In genomic region chr19:15466851-15467733, GRCh38 we compare ENCODE assay signal across 9 cellular contexts. TPM values are rescaled to one million over a fixed set of nuclear protein-coding genes. Genes with fewer than 3 reads are reported as not detected.
DNase-seq lines count a peak whose midpoint lies in the region; ATAC-seq and TF ChIP-seq lines count a peak whose summit lies in the region.
"Had no signal": no experiment of that assay in that cellular context is flagged by ENCODE, and none has a peak within 500 bp of the region (broad histone marks: within the 10 kb centered on the region; RNA-seq: fewer than 3 reads in every experiment).

No MANE protein-coding gene starts in this region.

- CTCF ChIA-PET in HCT116 (lab: Charles Lee), result no interaction called here
- CTCF ChIA-PET in Panc1 (lab: Charles Lee), result no interaction called here

- peak overlapping the region; percentile 14 for H3K4me3 Mint-ChIP-seq in activated naive CD8-positive, alpha-beta T cell treated with anti-CD3 and anti-CD28 coated beads for 36 hours

- peaks cover 56% of the 10 kb centered on the region for H3K4me1 Mint-ChIP-seq in activated naive CD8-positive, alpha-beta T cell treated with anti-CD3 and anti-CD28 coated beads for 36 hours

- peaks cover 4% of the 10 kb centered on the region for H3K27me3 Mint-ChIP-seq in activated naive CD8-positive, alpha-beta T cell treated with anti-CD3 and anti-CD28 coated beads for 36 hours

- peak overlapping the region; percentile 87 for H3K27ac Mint-ChIP-seq in activated naive CD8-positive, alpha-beta T cell treated with anti-CD3 and anti-CD28 coated beads for 36 hours

- TF ChIP-seq CTCF in GM06990 (IDR thresholded peaks at IDR 0.05; ENCODE audit: insufficient read depth, low read length, poor library complexity, severe bottlenecking) (no peak), HCT116 (IDR thresholded peaks at IDR 0.05 in 2 of 3, conservative IDR thresholded peaks at IDR 0.05 in 1 of 3; ENCODE audit: borderline replicate concordance in 1 of 3, insufficient read depth in 1 of 3, low read depth in 2 of 3, low read length in 2 of 3) (no peak), Panc1 (IDR thresholded peaks at IDR 0.05) (no peak)

- no peak overlapping the region for H3K9ac ChIP-seq in HCT116 (ENCODE audit: low read length)

- ATAC-seq in HCT116, result no peak
- peak; percentile 66; the same call in 1 of the 2 replicates for ATAC-seq in Panc1

- intact Hi-C loops in HCT116 (cut with micrococcal nuclease), result no loop called here
- intact Hi-C loops in Panc1 (cut with micrococcal nuclease; ENCODE audit: unreplicated experiment), result no loop called here

- H3K27me3 ChIP-seq in GM06990 (replicated peaks; ENCODE audit: control insufficient read depth, insufficient read depth, low read length) (no peaks in the 10 kb centered on the region), HCT116 (ENCODE audit: insufficient read depth, low read length) (no peaks in the 10 kb centered on the region), Panc1 (ENCODE audit: control insufficient read depth, insufficient read depth, low read length) (no peaks in the 10 kb centered on the region), SJCRH30 (no peaks in the 10 kb centered on the region)

- H3K4me3 ChIP-seq in GM06990 (replicated peaks; ENCODE audit: low read depth, low read length), result no peak overlapping the region
- H3K4me3 ChIP-seq in HCT116 (replicated peaks in 1 of 2; ENCODE audit: low read depth in 1 of 2, low read length in 2 of 2), result no peak overlapping the region
- H3K4me3 ChIP-seq in Panc1 (ENCODE audit: low read depth in 2 of 2, low read length in 2 of 2), result no peak overlapping the region
- no peak overlapping the region for H3K4me3 ChIP-seq in SJCRH30

- H3K4me2 ChIP-seq in HCT116 (ENCODE audit: low read length), result peak overlapping the region; percentile 19

- no peak overlapping the region for H2AFZ ChIP-seq in HCT116 (ENCODE audit: low read depth, low read length, poor library complexity, severe bottlenecking)

- no peaks in the 10 kb centered on the region for H3K9me2 ChIP-seq in HCT116 (ENCODE audit: insufficient read depth)

- no peak for TF ChIP-seq POLR2A in HCT116 (IDR thresholded peaks at IDR 0.05; ENCODE audit: borderline replicate concordance, extremely low read depth, insufficient read depth, insufficient read length)

- DNase-seq in GM06990 (ENCODE audit: extremely low read depth, insufficient read length) (peak; percentile 87), HCT116 (ENCODE audit: low read depth, low spot score) (no peak), Panc1 (ENCODE audit: low read depth, low spot score) (no peak), SJCRH30 (no peak), dedifferentiated amniotic fluid mesenchymal stem cell (ENCODE audit: extremely low spot score) (no peak), cerebellum (ENCODE audit: low spot score) (no peak)
- peak; percentile 51 for DNase-seq in activated naive CD8-positive, alpha-beta T cell treated with anti-CD3 and anti-CD28 coated beads for 36 hours
- peak in 2 of 3 donors; percentile 42 to 44 for DNase-seq in stimulated activated CD4-positive, alpha-beta T cell treated with anti-CD3 and anti-CD28 coated beads, TNF-alpha, amount 100 ng/mL, for 1 hour (ENCODE audit: low read depth in 3 of 3, low spot score in 1 of 3)

- BruUV-seq in HCT116 (replicated peaks; lab: Mats Ljungman, UMichigan) (no TSS peak), Panc1 (replicated peaks; lab: Mats Ljungman, UMichigan) (no TSS peak)

- POLR2A ChIA-PET in HCT116 (lab: Charles Lee) (interaction anchor here (0.6 kb wide), 1 partner anchor 76 kb away, joined by 3 read pairs; no protein-coding TSS in a partner anchor), Panc1 (lab: Charles Lee) (no interaction called here)

- no peaks in the 10 kb centered on the region for H3K79me2 ChIP-seq in HCT116 (ENCODE audit: insufficient read depth, low read length)

- peaks cover 0 to 7% of the 10 kb centered on the region in 2 experiments; a peak in 2 of 4 replicates for H3K4me1 ChIP-seq in HCT116 (ENCODE audit: control insufficient read depth in 1 of 2, insufficient read depth in 2 of 2, low read length in 2 of 2)
- H3K4me1 ChIP-seq in Panc1 (ENCODE audit: control insufficient read depth, insufficient read depth, low read length), result no peaks in the 10 kb centered on the region
- H3K4me1 ChIP-seq in SJCRH30, result peaks cover 4% of the 10 kb centered on the region; the same call in 1 of the 2 replicates

- in situ Hi-C loops in Panc1 (cut with HindIII; ENCODE audit: low pct_unique_long_range_greater_than_20kb, low sequenced_read_pairs), result no loop called here

- no peaks in the 10 kb centered on the region for H4K20me1 ChIP-seq in HCT116 (ENCODE audit: insufficient read depth)

- no peaks in the 10 kb centered on the region for H3K9me3 ChIP-seq in HCT116 (ENCODE audit: control insufficient read depth in 1 of 2, insufficient read depth in 1 of 2, low read depth in 1 of 2, low read length in 2 of 2)
- no peaks in the 10 kb centered on the region for H3K9me3 ChIP-seq in Panc1 (ENCODE audit: control insufficient read depth, insufficient read depth, low read depth, low read length)
- H3K9me3 ChIP-seq in SJCRH30 (replicated peaks), result no peaks in the 10 kb centered on the region

- peaks cover 23% of the 10 kb centered on the region for H3K36me3 Mint-ChIP-seq in activated naive CD8-positive, alpha-beta T cell treated with anti-CD3 and anti-CD28 coated beads for 36 hours

- no peak for TF ChIP-seq RAD21 in HCT116 (IDR thresholded peaks at IDR 0.05; ENCODE audit: low read depth)

- RAD21 ChIA-PET in HCT116 (lab: Charles Lee; ENCODE audit: low non-redundant PET in 1 of 2, low total read pairs in 2 of 2, uncharacterized antibody in 2 of 2, unreplicated experiment in 2 of 2), result no interaction called here

- H3K36me3 ChIP-seq in GM06990 (ENCODE audit: control insufficient read depth, insufficient read depth, low read length), result peaks cover 1% of the 10 kb centered on the region
- H3K36me3 ChIP-seq in HCT116 (ENCODE audit: control insufficient read depth in 1 of 2, insufficient read depth in 2 of 2, low read length in 2 of 2), result no peaks in the 10 kb centered on the region
- H3K36me3 ChIP-seq in Panc1 (ENCODE audit: control insufficient read depth, insufficient read depth, low read length), result no peaks in the 10 kb centered on the region
- no peaks in the 10 kb centered on the region for H3K36me3 ChIP-seq in SJCRH30

- H3K27ac ChIP-seq in HCT116 (ENCODE audit: low read depth, low read length), result no peak overlapping the region
- no peak overlapping the region for H3K27ac ChIP-seq in Panc1 (ENCODE audit: low read length)
- no peak overlapping the region for H3K27ac ChIP-seq in SJCRH30

- peaks cover 3% of the 10 kb centered on the region for H3K9me3 Mint-ChIP-seq in activated naive CD8-positive, alpha-beta T cell treated with anti-CD3 and anti-CD28 coated beads for 36 hours

TF ChIP-seq in HCT116, 20 proteins besides CTCF, POLR2A, EP300 and RAD21:
- TF ChIP-seq EZH2phosphoT487 (IDR thresholded peaks at IDR 0.05; ENCODE audit: borderline replicate concordance) (no peak), SRF (IDR thresholded peaks at IDR 0.05; ENCODE audit: low read depth) (no peak), SP1 (IDR thresholded peaks at IDR 0.05; ENCODE audit: low read depth) (no peak), ATF3 (IDR thresholded peaks at IDR 0.05) (no peak)
TF ChIP-seq in HCT116: peak in this region for 0.

RNA-seq across cellular contexts. Expression of gene RASAL3, which starts 2.7 kb away (rescaled TPM):
- 0.57 TPM for total RNA-seq in HCT116 (2021; ENCODE audit: unreplicated experiment)
- polyA plus RNA-seq in HCT116 (2012), result not detected in 2 replicates
- total RNA-seq in Panc1 (2021; ENCODE audit: unreplicated experiment), result 0.10 TPM
- not detected for polyA plus RNA-seq in Panc1 (2012; ENCODE audit: insufficient read length)
- 10 to 100 TPM; 75.0 to 83.4 TPM for total RNA-seq in activated naive CD8-positive, alpha-beta T cell treated with anti-CD3 and anti-CD28 coated beads for 36 hours
- 0.12 TPM in 1 of 2 replicates, not detected in the other for total RNA-seq in SJCRH30 (2014; rRNA removed; shearing (Covaris generic))
- 0.64 TPM for total RNA-seq in cerebellum
- polyA plus RNA-seq: keratinocyte had no signal

RNA-seq across cellular contexts. Expression of gene PGLYRP2, which starts 12.2 kb away (rescaled TPM):
- not detected for total RNA-seq in HCT116 (2021; ENCODE audit: unreplicated experiment)
- polyA plus RNA-seq in HCT116 (2012), result not detected in 2 replicates
- not detected for total RNA-seq in Panc1 (2021; ENCODE audit: unreplicated experiment)
- polyA plus RNA-seq in Panc1 (2012; ENCODE audit: insufficient read length), result not detected
- not detected for total RNA-seq in activated naive CD8-positive, alpha-beta T cell treated with anti-CD3 and anti-CD28 coated beads for 36 hours
- total RNA-seq in SJCRH30 (2014; rRNA removed; shearing (Covaris generic)), result not detected in 2 replicates
- total RNA-seq in cerebellum, result not detected
- polyA plus RNA-seq: keratinocyte had no signal

RNA-seq across cellular contexts. Expression of gene WIZ, which starts 17.3 kb away (rescaled TPM):
- 28.4 TPM for total RNA-seq in HCT116 (2021; ENCODE audit: unreplicated experiment)
- polyA plus RNA-seq in HCT116 (2012), result 13.8 and 16.3 TPM in 2 replicates
- total RNA-seq in Panc1 (2021; ENCODE audit: unreplicated experiment), result 41.9 TPM
- polyA plus RNA-seq in Panc1 (2012; ENCODE audit: insufficient read length), result 35.3 TPM
- 10 to 100 TPM; 22.7 to 24.1 TPM for total RNA-seq in activated naive CD8-positive, alpha-beta T cell treated with anti-CD3 and anti-CD28 coated beads for 36 hours
- 23.0 and 23.8 TPM in 2 replicates for total RNA-seq in SJCRH30 (2014; rRNA removed; shearing (Covaris generic))
- total RNA-seq in cerebellum, result 13.9 TPM

RNA-seq across cellular contexts. Expression of gene CYP4F22, which starts 41.2 kb away (rescaled TPM):
- total RNA-seq in HCT116 (2021; ENCODE audit: unreplicated experiment) (4.9 TPM), Panc1 (2021; ENCODE audit: unreplicated experiment) (0.21 TPM), cerebellum (not detected)
- 2.9 and 4.5 TPM in 2 replicates for polyA plus RNA-seq in HCT116 (2012)
- polyA plus RNA-seq in Panc1 (2012; ENCODE audit: insufficient read length), result 0.18 TPM
- 1 to 10 TPM; 1.3 to 1.6 TPM for total RNA-seq in activated naive CD8-positive, alpha-beta T cell treated with anti-CD3 and anti-CD28 coated beads for 36 hours
- not detected in 2 replicates for total RNA-seq in SJCRH30 (2014; rRNA removed; shearing (Covaris generic))

RNA-seq across cellular contexts. Expression of gene AKAP8L, which starts 48.3 kb away (rescaled TPM):
- total RNA-seq in HCT116 (2021; ENCODE audit: unreplicated experiment) (106 TPM), Panc1 (2021; ENCODE audit: unreplicated experiment) (65.5 TPM), cerebellum (98.3 TPM)
- polyA plus RNA-seq in HCT116 (2012), result 84.8 and 106 TPM in 2 replicates
- 63.6 TPM for polyA plus RNA-seq in Panc1 (2012; ENCODE audit: insufficient read length)
- total RNA-seq in activated naive CD8-positive, alpha-beta T cell treated with anti-CD3 and anti-CD28 coated beads for 36 hours, result 10 to 100 TPM; 70.6 to 71.6 TPM
- total RNA-seq in SJCRH30 (2014; rRNA removed; shearing (Covaris generic)), result 86.0 and 111 TPM in 2 replicates

Comparison
In these comparisons a context has a peak if more than half of its experiments do, and no peak if none do; other contexts are left out.
1. DNase-seq: peak in GM06990 (single experiment), activated naive CD8-positive, alpha-beta T cell treated with anti-CD3 and anti-CD28 coated beads for 36 hours (single experiment) and stimulated activated CD4-positive, alpha-beta T cell treated with anti-CD3 and anti-CD28 coated beads, TNF-alpha, amount 100 ng/mL, for 1 hour (2 of 3); none in HCT116 (single experiment), Panc1 (single experiment), SJCRH30 (0 of 2), dedifferentiated amniotic fluid mesenchymal stem cell (single experiment) and cerebellum (single experiment).
2. RNA of gene RASAL3, which starts 2.7 kb away (total RNA-seq): 75.0 to 83.4 TPM in activated naive CD8-positive, alpha-beta T cell treated with anti-CD3 and anti-CD28 coated beads for 36 hours; 0.64 TPM in cerebellum (single experiment), 0.57 TPM in HCT116 (single experiment), 0.12 TPM in SJCRH30 and 0.10 TPM in Panc1 (single experiment); every median in the first group is over 10 times any median in the second.